Comparison of ENCODE assay signal across 22 cellular contexts in genomic region chr14:69208665-69209064, GRCh38. TPM values are rescaled to one million over a fixed set of nuclear protein-coding genes. Genes with fewer than 3 reads are reported as not detected.
"Had no signal": no experiment of that assay in that cellular context is flagged by ENCODE, and none has a peak within 500 bp of the region (broad histone marks: within the 10 kb centered on the region; RNA-seq: fewer than 3 reads in every experiment).

No MANE protein-coding gene starts in this region.

- H3K27me3 Mint-ChIP-seq: activated naive CD8-positive, alpha-beta T cell treated with anti-CD3 and anti-CD28 coated beads, Interleukin-2, amount 10 ng/mL, durations not matched to agents 7 days and 5 days; activated T-cell treated with anti-CD3 and anti-CD28 coated beads, Interleukin-2, amount 50 U/mL, for 24 hours; memory B cell; stimulated activated naive CD8-positive, alpha-beta T cell treated with anti-CD3 and anti-CD28 coated beads, Interleukin-15, amount 100 ng/mL, for 72 hours had no signal

- H3K9me3 Mint-ChIP-seq: activated naive CD8-positive, alpha-beta T cell treated with anti-CD3 and anti-CD28 coated beads, Interleukin-2, amount 10 ng/mL, durations not matched to agents 7 days and 5 days; activated T-cell treated with anti-CD3 and anti-CD28 coated beads, Interleukin-2, amount 50 U/mL, for 24 hours; activated T-helper 2 cell treated with anti-CD3 and anti-CD28 coated beads, Interferon-gamma antibody, Interleukin-2, Interleukin-4, amounts not matched to agents 10 μg/mL and 5 μg/mL and 100 μg/mL, durations not matched to agents 14 hours and 24 hours and 36 hours; memory B cell; stimulated activated naive CD8-positive, alpha-beta T cell treated with anti-CD3 and anti-CD28 coated beads, Interleukin-15, amount 100 ng/mL, for 72 hours; T-helper 2 cell treated with Interferon-gamma antibody and Interleukin-4, amounts not matched to agents 5 μg/mL and 100 μg/mL, for 36 hours had no signal

- H3K27me3 ChIP-seq: colonic mucosa, gastroesophageal sphincter, heart left ventricle, tibial nerve had no signal

- H3K4me3 Mint-ChIP-seq: activated naive CD8-positive, alpha-beta T cell treated with anti-CD3 and anti-CD28 coated beads, Interleukin-2, amount 10 ng/mL, durations not matched to agents 7 days and 5 days; activated T-cell treated with anti-CD3 and anti-CD28 coated beads, Interleukin-2, amount 50 U/mL, for 24 hours; memory B cell; stimulated activated naive CD8-positive, alpha-beta T cell treated with anti-CD3 and anti-CD28 coated beads, Interleukin-15, amount 100 ng/mL, for 72 hours; T-helper 2 cell treated with Interferon-gamma antibody and Interleukin-4, amounts not matched to agents 5 μg/mL and 100 μg/mL, for 36 hours had no signal

- H3K27ac Mint-ChIP-seq: activated naive CD8-positive, alpha-beta T cell treated with anti-CD3 and anti-CD28 coated beads, Interleukin-2, amount 10 ng/mL, durations not matched to agents 7 days and 5 days; activated T-cell treated with anti-CD3 and anti-CD28 coated beads, Interleukin-2, amount 50 U/mL, for 24 hours; activated T-helper 2 cell treated with anti-CD3 and anti-CD28 coated beads, Interferon-gamma antibody, Interleukin-2, Interleukin-4, amounts not matched to agents 10 μg/mL and 5 μg/mL and 100 μg/mL, durations not matched to agents 14 hours and 24 hours and 36 hours; memory B cell; stimulated activated naive CD8-positive, alpha-beta T cell treated with anti-CD3 and anti-CD28 coated beads, Interleukin-15, amount 100 ng/mL, for 72 hours; T-helper 2 cell treated with Interferon-gamma antibody and Interleukin-4, amounts not matched to agents 5 μg/mL and 100 μg/mL, for 36 hours had no signal

- H3K4me3 ChIP-seq: colonic mucosa, gastroesophageal sphincter, heart left ventricle, tibial nerve had no signal

- ATAC-seq: gastroesophageal sphincter; heart left ventricle; left cardiac atrium; right cardiac atrium; stimulated activated naive CD8-positive, alpha-beta T cell treated with anti-CD3 and anti-CD28 coated beads, Interleukin-15, amount 100 ng/mL, for 72 hours had no signal

- H3K36me3 ChIP-seq: colonic mucosa had no signal

- DNase-seq: activated CD4-positive, alpha-beta T cell treated with anti-CD3 and anti-CD28 coated beads for 1 hour; activated CD4-positive, alpha-beta T cell treated with anti-CD3 and anti-CD28 coated beads, Interleukin-2, amount 50 U/mL, for 4 hours; activated CD8-positive, alpha-beta memory T cell treated with anti-CD3 and anti-CD28 coated beads for 24 hours; activated CD8-positive, alpha-beta memory T cell treated with anti-CD3 and anti-CD28 coated beads, Interleukin-2, amount 50 U/mL, for 4 hours; activated naive CD4-positive, alpha-beta T cell; activated naive CD8-positive, alpha-beta T cell treated with anti-CD3 and anti-CD28 coated beads, Interleukin-2, amount 10 ng/mL, durations not matched to agents 7 days and 5 days; activated T-cell treated with anti-CD3 and anti-CD28 coated beads, Interleukin-2, amount 50 U/mL, for 24 hours; amniotic stem cell; colonic mucosa; heart left ventricle; left cardiac atrium; right cardiac atrium; stimulated activated CD4-positive, alpha-beta T cell treated with anti-CD3 and anti-CD28 coated beads, Interleukin-4, amount 100 ng/mL, for 4 hours; stimulated activated naive CD8-positive, alpha-beta T cell treated with anti-CD3 and anti-CD28 coated beads, Interleukin-15, amount 100 ng/mL, for 72 hours had no signal

- H3K4me1 Mint-ChIP-seq: activated naive CD8-positive, alpha-beta T cell treated with anti-CD3 and anti-CD28 coated beads, Interleukin-2, amount 10 ng/mL, durations not matched to agents 7 days and 5 days; stimulated activated naive CD8-positive, alpha-beta T cell treated with anti-CD3 and anti-CD28 coated beads, Interleukin-15, amount 100 ng/mL, for 72 hours had no signal

- H3K27ac ChIP-seq: colonic mucosa, gastroesophageal sphincter, heart left ventricle, parathyroid adenoma, tibial nerve, VCaP had no signal

- H3K9me3 ChIP-seq: colonic mucosa, gastroesophageal sphincter, heart left ventricle, tibial nerve had no signal

- H3K4me1 ChIP-seq: colonic mucosa, tibial nerve had no signal

RNA-seq across cellular contexts. Expression of gene GALNT16, which starts 51.3 kb away (rescaled TPM):
- total RNA-seq: activated naive CD8-positive, alpha-beta T cell treated with anti-CD3 and anti-CD28 coated beads, Interleukin-2, amount 10 ng/mL, durations not matched to agents 7 days and 5 days; bronchial epithelial cell had no signal
